1 cellular context compared by ENCODE assay signal in genomic region chr11:2428322-2428795, GRCh38.
TF ChIP-seq lines count a peak whose summit lies in the region.

No MANE protein-coding gene starts in this region.

TF ChIP-seq in endothelial cell of umbilical vein, 7 proteins besides CTCF, POLR2A, EP300 and RAD21 (continued from another document):
- TF ChIP-seq MYC (IDR thresholded peaks at IDR 0.05; ENCODE audit: low read depth, low read length) (no peak), MAX (IDR thresholded peaks at IDR 0.05; ENCODE audit: insufficient read depth, insufficient read length) (no peak)
